Comparison of ENCODE assay signal across 20 cellular contexts in genomic region chr2:134659724-134660123, GRCh38. TPM values are rescaled to one million over a fixed set of nuclear protein-coding genes. Genes with fewer than 3 reads are reported as not detected.
"Had no signal": no experiment of that assay in that cellular context is flagged by ENCODE, and none has a peak within 500 bp of the region (broad histone marks: within the 10 kb centered on the region; RNA-seq: fewer than 3 reads in every experiment).

No MANE protein-coding gene starts in this region.

- H3K27ac Mint-ChIP-seq: activated CD8-positive, alpha-beta T cell treated with anti-CD3 and anti-CD28 coated beads for 36 hours; activated T-cell treated with anti-CD3 and anti-CD28 coated beads, Interleukin-2, amount 50 U/mL, for 72 hours had no signal

- DNase-seq: activated CD4-positive, alpha-beta T cell treated with anti-CD3 and anti-CD28 coated beads for 4 hours; activated CD8-positive, alpha-beta memory T cell treated with anti-CD3 and anti-CD28 coated beads, Interleukin-2, amount 50 U/mL, for 4 hours; activated CD8-positive, alpha-beta T cell treated with anti-CD3 and anti-CD28 coated beads for 36 hours; activated naive CD4-positive, alpha-beta T cell treated with anti-CD3 and anti-CD28 coated beads, Interleukin-2, amount 50 U/mL, for 16 hours; activated T-cell treated with anti-CD3 and anti-CD28 coated beads, Interleukin-2, amount 50 U/mL, for 72 hours; amygdala; brain microvascular endothelial cell; IMR-90; KG1; NCI-H1048; NCI-H146; NCI-H187 treated with DMSO at 0.1 percent for 48 hours; NCI-H2081 treated with DMSO at 0.1 percent for 48 hours; NCI-H446; NCI-H524; PC-9; SHP77 treated with DMSO at 0.1 percent for 48 hours had no signal

- H3K36me3 ChIP-seq: brain microvascular endothelial cell, cardiac muscle cell had no signal

- H3K4me3 Mint-ChIP-seq: activated CD8-positive, alpha-beta T cell treated with anti-CD3 and anti-CD28 coated beads for 36 hours; activated T-cell treated with anti-CD3 and anti-CD28 coated beads, Interleukin-2, amount 50 U/mL, for 72 hours had no signal

- H2AFZ ChIP-seq: PC-9 had no signal

- H3K4me2 ChIP-seq: PC-9 had no signal

- H3K27me3 ChIP-seq: brain microvascular endothelial cell, cardiac muscle cell had no signal

- H3K9me3 Mint-ChIP-seq: activated CD8-positive, alpha-beta T cell treated with anti-CD3 and anti-CD28 coated beads for 36 hours; activated T-cell treated with anti-CD3 and anti-CD28 coated beads, Interleukin-2, amount 50 U/mL, for 72 hours had no signal

- H3K4me3 ChIP-seq: cardiac muscle cell, PC-9 had no signal

- ATAC-seq: activated CD8-positive, alpha-beta T cell treated with anti-CD3 and anti-CD28 coated beads for 36 hours; activated T-cell treated with anti-CD3 and anti-CD28 coated beads, Interleukin-2, amount 50 U/mL, for 72 hours had no signal

- H3K27ac ChIP-seq: brain microvascular endothelial cell, cardiac muscle cell, PC-9, VCaP had no signal

RNA-seq across cellular contexts. Expression of gene TMEM163, which starts 59.1 kb away (rescaled TPM):
- total RNA-seq: activated CD8-positive, alpha-beta T cell treated with anti-CD3 and anti-CD28 coated beads for 36 hours; IMR-90; M059J had no signal
- polyA plus RNA-seq: IMR-90 had no signal
